In the genomic region with DNA sequence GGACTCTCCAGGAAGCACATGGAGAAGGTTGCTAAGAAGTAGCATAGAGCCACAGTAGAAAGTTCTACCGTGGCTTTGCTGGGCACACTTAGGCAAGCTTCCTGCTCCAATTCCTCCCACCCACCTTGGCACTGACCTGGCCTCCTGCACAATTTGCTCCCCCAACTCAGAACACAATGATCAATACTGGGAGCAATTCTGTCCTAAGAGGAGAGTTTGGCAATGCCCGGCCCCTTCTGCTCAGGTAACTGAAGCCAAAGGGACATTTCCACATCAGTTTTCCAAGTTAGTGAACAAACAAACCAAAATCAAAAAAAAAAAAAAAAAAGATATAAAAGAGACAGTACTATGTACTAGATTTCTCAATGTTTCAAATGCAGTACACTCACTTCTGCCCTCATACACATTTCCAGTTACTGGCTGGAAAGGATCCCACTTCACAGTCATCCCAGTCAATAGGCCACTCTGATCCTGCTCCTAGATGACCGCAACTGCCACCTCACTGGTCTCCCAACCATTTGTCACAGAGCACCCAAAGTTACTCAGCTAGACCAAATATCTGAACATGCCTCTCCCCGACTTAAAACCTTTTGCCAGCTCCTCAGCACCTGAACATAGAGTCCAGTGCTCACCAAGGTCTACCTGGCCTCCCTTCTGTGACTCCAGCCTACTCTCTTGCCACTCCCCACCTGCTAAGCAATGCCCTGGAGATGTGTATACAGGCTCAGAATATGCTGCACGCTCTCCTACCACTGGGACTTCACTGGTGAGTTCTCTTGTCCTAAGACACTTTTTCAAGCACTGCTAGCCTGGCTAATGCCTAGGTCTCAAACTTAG, we compare ENCODE assay signal across 11 cellular contexts. TPM values are rescaled to one million over a fixed set of nuclear protein-coding genes. Genes with fewer than 3 reads are reported as not detected.
A peak's percentile ranks its signal among the peaks of the same experiment; 100 is the strongest.
DNase-seq lines count a peak whose midpoint lies in the region; ATAC-seq and TF ChIP-seq lines count a peak whose summit lies in the region.
"Had no signal": no experiment of that assay in that cellular context is flagged by ENCODE, and none has a peak within 500 bp of the region (broad histone marks: within the 10 kb centered on the region; RNA-seq: fewer than 3 reads in every experiment).

No MANE protein-coding gene starts in this region.

- H3K18ac ChIP-seq in trophoblast cell (ENCODE audit: low read length) = no peak overlapping the region

- in situ Hi-C loops in brain microvascular endothelial cell (cut with HindIII; ENCODE audit: low pct_ligation_motif_present, low sequenced_read_pairs) = no loop called here

- H2BK5ac ChIP-seq in trophoblast cell (ENCODE audit: low read depth, low read length, poor library complexity) = no peak overlapping the region

- H3K27me3 ChIP-seq in brain microvascular endothelial cell (replicated peaks) (no peaks in the 10 kb centered on the region), trophoblast cell (ENCODE audit: insufficient read depth, low read length) (no peaks in the 10 kb centered on the region)

- no peaks in the 10 kb centered on the region for H3K79me2 ChIP-seq in trophoblast cell (ENCODE audit: control insufficient read depth, insufficient read depth, low read length, poor library complexity)

- H4K91ac ChIP-seq in trophoblast cell (ENCODE audit: low read depth, low read length) = no peak overlapping the region

- H3K4me2 ChIP-seq in trophoblast cell (ENCODE audit: low read length) = no peak overlapping the region

- H3K23ac ChIP-seq in trophoblast cell (ENCODE audit: low read length) = no peak overlapping the region

- H3K27ac ChIP-seq in brain microvascular endothelial cell (peak overlapping the region; percentile 40), skin epidermis (peak overlapping the region in 16 of 21 experiments; percentile 7 to 77 (median 56)), trophoblast cell (ENCODE audit: low read depth, low read length) (no peak overlapping the region)

- H3K79me1 ChIP-seq in trophoblast cell (ENCODE audit: low read length) = no peaks in the 10 kb centered on the region

- peaks cover 10% of the 10 kb centered on the region for H3K36me3 ChIP-seq in brain microvascular endothelial cell (replicated peaks)
- H3K36me3 ChIP-seq in trophoblast cell (ENCODE audit: control insufficient read depth in 1 of 2, insufficient read depth in 2 of 2, low read length in 2 of 2) = no peaks in the 10 kb centered on the region

- H2BK120ac ChIP-seq in trophoblast cell (ENCODE audit: insufficient read depth, low read length, poor library complexity) = no peak overlapping the region

- no peak overlapping the region for H2BK12ac ChIP-seq in trophoblast cell (ENCODE audit: low read length)

- H4K12ac ChIP-seq in trophoblast cell (ENCODE audit: low read depth, low read length) = no peak overlapping the region

- H3K9ac ChIP-seq in trophoblast cell (ENCODE audit: low read length) = no peak overlapping the region

- H3K4me3 ChIP-seq in brain microvascular endothelial cell (ENCODE audit: low read depth, low read length) (no peak overlapping the region), skin epidermis (no peak overlapping the region), trophoblast cell (ENCODE audit: low read depth, low read length) (no peak overlapping the region)

- no CpG with 5 or more reads among the region's 5 CpGs for WGBS in trophoblast cell (ENCODE audit: extremely low coverage, insufficient coverage, insufficient read length)

- H3K9me3 ChIP-seq in trophoblast cell (ENCODE audit: insufficient read depth, low read depth, low read length) = peaks cover 2% of the 10 kb centered on the region

- intact Hi-C loops in left ventricle myocardium superior (cut with micrococcal nuclease) = no loop called here

- no peak overlapping the region for H2AK5ac ChIP-seq in trophoblast cell (ENCODE audit: low read length)

- no peak overlapping the region for H2AFZ ChIP-seq in trophoblast cell (ENCODE audit: insufficient read depth, low read length, poor library complexity)

- peak; percentile 77 for DNase-seq in EL
- peak; percentile 42 for DNase-seq in brain microvascular endothelial cell
- no peak for DNase-seq in left ventricle myocardium superior
- DNase-seq in GM19240 (ENCODE audit: insufficient read length, low spot score) = no peak
- no peak for DNase-seq in trophoblast cell
- DNase-seq in NCI-H774 (lab: John Stamatoyannopoulos, UW) = no peak
- no peak for DNase-seq in stimulated activated naive CD8-positive, alpha-beta T cell treated with anti-CD3 and anti-CD28 coated beads, Interleukin-15, Interleukin-2, amounts not matched to agents 100 U/mL and 50 U/mL, for 24 hours
- DNase-seq: activated CD4-positive, alpha-beta memory T cell treated with anti-CD3 and anti-CD28 coated beads for 36 hours; NCI-H2029; SIG-M5 had no signal

- no peak for TF ChIP-seq CTCF in brain microvascular endothelial cell (IDR thresholded peaks at IDR 0.05; ENCODE audit: low read depth, low read length, missing control alignments)

- ATAC-seq in left ventricle myocardium superior = peak; percentile 34
- ATAC-seq in stimulated activated naive CD8-positive, alpha-beta T cell treated with anti-CD3 and anti-CD28 coated beads, Interleukin-15, Interleukin-2, amounts not matched to agents 100 U/mL and 50 U/mL, for 24 hours = no peak

- no peak overlapping the region for H3K4ac ChIP-seq in trophoblast cell (ENCODE audit: low read depth, low read length)

- no peak overlapping the region for H3K14ac ChIP-seq in trophoblast cell (ENCODE audit: low read length)

- no peak overlapping the region for H4K8ac ChIP-seq in trophoblast cell (ENCODE audit: low read depth, low read length)

- H3K4me1 ChIP-seq in trophoblast cell (ENCODE audit: control insufficient read depth in 1 of 2, insufficient read depth in 2 of 2, low read length in 2 of 2) = peaks cover 3 to 5% of the 10 kb centered on the region in 2 experiments

RNA-seq across cellular contexts. Expression of gene ABCA1, which starts 21.3 kb away (rescaled TPM):
- total RNA-seq in left ventricle myocardium superior = 13.0 TPM
- polyA plus RNA-seq in trophoblast cell (2013) = 4.9 and 5.1 TPM in 2 replicates

Comparison
In these comparisons a context has a peak if more than half of its experiments do, and no peak if none do; other contexts are left out.
1. DNase-seq: peak in EL (single experiment) and brain microvascular endothelial cell (single experiment); none in left ventricle myocardium superior (single experiment), GM19240 (single experiment), trophoblast cell (0 of 2), NCI-H774 (single experiment) and stimulated activated naive CD8-positive, alpha-beta T cell treated with anti-CD3 and anti-CD28 coated beads, Interleukin-15, Interleukin-2, amounts not matched to agents 100 U/mL and 50 U/mL, for 24 hours (single experiment).